In genomic region chr9:72362680-72363139, GRCh38 we compare ENCODE assay signal across 1 cellular context.
TF ChIP-seq lines count a peak whose summit lies in the region.

No MANE protein-coding gene starts in this region.

TF ChIP-seq in HepG2, 621 proteins besides CTCF, POLR2A, EP300 and RAD21 (continued from another document and continues in another):
- TF ChIP-seq DBP (CRISPR knock-in tag; IDR thresholded peaks at IDR 0.05; ENCODE audit: not compliant biosample characterization) = no peak
- no peak for TF ChIP-seq ZNF879 (CRISPR knock-in tag; IDR thresholded peaks at IDR 0.05)
- TF ChIP-seq ZBTB2 (CRISPR knock-in tag; IDR thresholded peaks at IDR 0.05; ENCODE audit: low read depth) = no peak
- no peak for TF ChIP-seq ZNF343 (CRISPR knock-in tag; IDR thresholded peaks at IDR 0.05)
- no peak for TF ChIP-seq RARG (CRISPR knock-in tag; IDR thresholded peaks at IDR 0.05; ENCODE audit: low read depth)
- no peak for TF ChIP-seq DR1 (CRISPR knock-in tag; IDR thresholded peaks at IDR 0.05)
- no peak for TF ChIP-seq ZMAT3 (CRISPR knock-in tag; conservative IDR thresholded peaks at IDR 0.05)
- no peak for TF ChIP-seq ZNF207 (IDR thresholded peaks at IDR 0.05; ENCODE audit: borderline replicate concordance)
- no peak for TF ChIP-seq HES4 (CRISPR knock-in tag; IDR thresholded peaks at IDR 0.05; ENCODE audit: borderline replicate concordance)
- TF ChIP-seq ZNF691 (CRISPR knock-in tag; IDR thresholded peaks at IDR 0.05; ENCODE audit: borderline replicate concordance, low read depth) = no peak
- TF ChIP-seq ARID3A (IDR thresholded peaks at IDR 0.05; ENCODE audit: low read depth, low read length) = no peak
- TF ChIP-seq RFX1 (IDR thresholded peaks at IDR 0.05) = no peak
- TF ChIP-seq ZNF672 (CRISPR knock-in tag; IDR thresholded peaks at IDR 0.05) = no peak
- no peak for TF ChIP-seq SP2 (CRISPR knock-in tag; IDR thresholded peaks at IDR 0.05)
- no peak for TF ChIP-seq ZNF317 (CRISPR knock-in tag; IDR thresholded peaks at IDR 0.05)
- TF ChIP-seq NFKB2 (CRISPR knock-in tag; IDR thresholded peaks at IDR 0.05; ENCODE audit: borderline replicate concordance) = no peak
- 0 out of 2 replicates have a peak, but pooled peaks have one; percentile 9 for TF ChIP-seq MXD4 (CRISPR knock-in tag; IDR thresholded peaks at IDR 0.05)
- TF ChIP-seq FOXA3 (CRISPR knock-in tag; IDR thresholded peaks at IDR 0.05) = no peak
- TF ChIP-seq NR2F1 (CRISPR knock-in tag; IDR thresholded peaks at IDR 0.05) = no peak
- no peak for TF ChIP-seq ZNF275 (CRISPR knock-in tag; IDR thresholded peaks at IDR 0.05; ENCODE audit: borderline replicate concordance)
- TF ChIP-seq CREB1 (IDR thresholded peaks at IDR 0.05) = no peak
- TF ChIP-seq CREB1 (CRISPR knock-in tag; IDR thresholded peaks at IDR 0.05) = 0 out of 2 replicates have a peak, but pooled peaks have one; percentile 2
- no peak for TF ChIP-seq AHDC1 (CRISPR knock-in tag; IDR thresholded peaks at IDR 0.05; ENCODE audit: borderline replicate concordance)
- no peak for TF ChIP-seq TIGD3 (CRISPR knock-in tag; IDR thresholded peaks at IDR 0.05; ENCODE audit: borderline replicate concordance)
- no peak for TF ChIP-seq ESRRA (CRISPR knock-in tag; IDR thresholded peaks at IDR 0.05; ENCODE audit: low read depth)
- TF ChIP-seq GRHL1 (CRISPR knock-in tag; conservative IDR thresholded peaks at IDR 0.05) = no peak
- TF ChIP-seq ZNF768 (CRISPR knock-in tag; IDR thresholded peaks at IDR 0.05) = no peak
- no peak for TF ChIP-seq ZFP62 (CRISPR knock-in tag; IDR thresholded peaks at IDR 0.05)
- no peak for TF ChIP-seq FOXP4 (CRISPR knock-in tag; IDR thresholded peaks at IDR 0.05)
- TF ChIP-seq KLF16 (CRISPR knock-in tag; IDR thresholded peaks at IDR 0.05) = 0 out of 4 replicates have a peak, but pooled peaks of 1 of the 2 experiments have one; percentile 10
- TF ChIP-seq PITX1 (CRISPR knock-in tag; IDR thresholded peaks at IDR 0.05) = no peak
- TF ChIP-seq ZBTB49 (CRISPR knock-in tag; IDR thresholded peaks at IDR 0.05; ENCODE audit: borderline replicate concordance) = no peak
- TF ChIP-seq MEF2D (CRISPR knock-in tag; IDR thresholded peaks at IDR 0.05) = no peak
- 0 out of 2 replicates have a peak, but pooled peaks have one; percentile 7 for TF ChIP-seq PRDM15 (CRISPR knock-in tag; IDR thresholded peaks at IDR 0.05)
- TF ChIP-seq DMAP1 (CRISPR knock-in tag; IDR thresholded peaks at IDR 0.05) = no peak
